In the genomic region with DNA sequence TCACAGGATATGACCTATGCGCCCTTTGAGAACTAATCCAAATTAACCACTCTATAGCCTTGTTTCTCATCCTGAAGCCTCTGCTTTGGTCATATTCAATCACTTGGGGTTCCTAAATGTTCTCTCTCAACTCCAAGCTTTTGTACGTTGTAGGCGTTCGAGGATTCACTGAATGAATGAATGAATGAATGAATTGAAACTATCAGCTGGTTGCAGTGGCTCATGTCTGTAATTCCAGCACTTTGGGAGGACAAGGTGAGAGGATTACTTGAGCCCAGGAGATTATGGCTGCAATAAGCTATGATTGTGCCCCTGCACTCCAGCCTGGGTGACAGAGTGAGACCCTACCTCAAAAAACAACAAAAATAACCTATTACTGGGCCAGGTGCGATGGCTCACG, we compare ENCODE assay signal across 19 cellular contexts. TPM values are rescaled to one million over a fixed set of nuclear protein-coding genes. Genes with fewer than 3 reads are reported as not detected.
A peak's percentile ranks its signal among the peaks of the same experiment; 100 is the strongest.
DNase-seq lines count a peak whose midpoint lies in the region; ATAC-seq, FAIRE-seq and TF ChIP-seq lines count a peak whose summit lies in the region.
"Had no signal": no experiment of that assay in that cellular context is flagged by ENCODE, and none has a peak within 500 bp of the region (broad histone marks: within the 10 kb centered on the region; RNA-seq: fewer than 3 reads in every experiment).

No MANE protein-coding gene starts in this region.

- TF ChIP-seq EP300 in GM12878 (IDR thresholded peaks at IDR 0.05; ENCODE audit: borderline replicate concordance in 1 of 2, control insufficient read depth in 1 of 2, low read depth in 2 of 2, low read length in 2 of 2): no peak

- H3K27ac ChIP-seq in GM12878 (ENCODE audit: control insufficient read depth, insufficient read depth): no peak overlapping the region
- H3K27ac ChIP-seq: GM23248 had no signal

- peak overlapping the region; percentile 93 for H3K27ac Mint-ChIP-seq in T-helper 2 cell treated with Interferon-gamma antibody and Interleukin-4, amounts not matched to agents 5 μg/mL and 100 μg/mL, for 36 hours
- H3K27ac Mint-ChIP-seq in natural killer cell treated with Interleukin-12 subunit alpha and Interleukin-12 subunit beta and Interleukin-15 and Interleukin-18, amount 100 ng/mL, for 72 hours: peak overlapping the region; percentile 34 to 86
- H3K27ac Mint-ChIP-seq in natural killer cell: no peak overlapping the region
- H3K27ac Mint-ChIP-seq in stimulated activated memory B cell treated with anti-CD40 and anti-IgM and Interleukin-4, amounts not matched to agents 10 μg/mL and 1 μg/mL and 100 μg/mL, for 72 hours: peak overlapping the region; percentile 10

- BruUV-seq in GM12878 (replicated peaks; lab: Mats Ljungman, UMichigan): no TSS peak

- intact Hi-C loops in natural killer cell (cut with micrococcal nuclease): no loop called here
- intact Hi-C loops in GM12878 (cut with micrococcal nuclease; ENCODE audit: unreplicated experiment): no loop called here

- no peaks in the 10 kb centered on the region for H3K36me3 ChIP-seq in GM12878 (ENCODE audit: control insufficient read depth in 2 of 2, insufficient read depth in 2 of 2, low read length in 1 of 2)

- H3K27me3 Mint-ChIP-seq in T-helper 2 cell treated with Interferon-gamma antibody and Interleukin-4, amounts not matched to agents 5 μg/mL and 100 μg/mL, for 36 hours (ENCODE audit: low read depth): no peaks in the 10 kb centered on the region
- no peaks in the 10 kb centered on the region for H3K27me3 Mint-ChIP-seq in natural killer cell treated with Interleukin-12 subunit alpha and Interleukin-12 subunit beta and Interleukin-15 and Interleukin-18, amount 100 ng/mL, for 72 hours
- H3K27me3 Mint-ChIP-seq in natural killer cell (ENCODE audit: low read depth in 2 of 2): no peaks in the 10 kb centered on the region
- no peaks in the 10 kb centered on the region for H3K27me3 Mint-ChIP-seq in stimulated activated memory B cell treated with anti-CD40 and anti-IgM and Interleukin-4, amounts not matched to agents 10 μg/mL and 1 μg/mL and 100 μg/mL, for 72 hours
- H3K27me3 Mint-ChIP-seq: CD4-positive, alpha-beta memory T cell had no signal

- H3K27me3 ChIP-seq in GM12878 (replicated peaks in 1 of 2; ENCODE audit: control insufficient read depth in 2 of 2, insufficient read depth in 2 of 2, low read length in 1 of 2): no peaks in the 10 kb centered on the region

- no peaks in the 10 kb centered on the region for H4K20me1 ChIP-seq in GM12878 (ENCODE audit: control insufficient read depth, insufficient read depth)

- RAD21 ChIA-PET in GM12878 (lab: Charles Lee; ENCODE audit: unreplicated experiment): interaction anchor here (0.7 to 2.4 kb wide), 7 partner anchors 8 to 227 kb away, joined by 3 to 15 read pairs (median 4); partner anchors contain the start of gene MIF4GD

- CTCF ChIA-PET in GM12878 (lab: Yijun Ruan, JAX): interaction anchor here (0.6 to 5.9 kb wide), 10 partner anchors 14 to 233 kb away, joined by 3 to 58 read pairs (median 4); partner anchors contain the start of gene NT5C

- ATAC-seq in natural killer cell treated with Interleukin-12 subunit alpha and Interleukin-12 subunit beta and Interleukin-15 and Interleukin-18, amount 100 ng/mL, for 72 hours: no peak
- ATAC-seq in natural killer cell (no peak), GM12878 (no peak)
- ATAC-seq in stimulated activated memory B cell treated with anti-CD40 and anti-IgM and Interleukin-4, amounts not matched to agents 10 μg/mL and 1 μg/mL and 100 μg/mL, for 72 hours: no peak

- H3K4me3 Mint-ChIP-seq in T-helper 2 cell treated with Interferon-gamma antibody and Interleukin-4, amounts not matched to agents 5 μg/mL and 100 μg/mL, for 36 hours: no peak overlapping the region
- H3K4me3 Mint-ChIP-seq in natural killer cell treated with Interleukin-12 subunit alpha and Interleukin-12 subunit beta and Interleukin-15 and Interleukin-18, amount 100 ng/mL, for 72 hours: no peak overlapping the region
- H3K4me3 Mint-ChIP-seq in natural killer cell: no peak overlapping the region
- H3K4me3 Mint-ChIP-seq in stimulated activated memory B cell treated with anti-CD40 and anti-IgM and Interleukin-4, amounts not matched to agents 10 μg/mL and 1 μg/mL and 100 μg/mL, for 72 hours: no peak overlapping the region

- no peak overlapping the region for H2AFZ ChIP-seq in GM12878 (ENCODE audit: control insufficient read depth, low read depth, low read length)

- H3K4me2 ChIP-seq in GM12878 (ENCODE audit: control insufficient read depth, insufficient read depth): no peak overlapping the region

- SMC1A ChIA-PET in GM12878 (lab: Charles Lee; ENCODE audit: uncharacterized antibody, unreplicated experiment): interaction anchor here (1.0 to 1.8 kb wide), 4 partner anchors 12 to 177 kb away, joined by 3 to 11 read pairs (median 3); no protein-coding TSS in a partner anchor

- TF ChIP-seq CTCF in natural killer cell (IDR thresholded peaks at IDR 0.05) (no peak), GM12878 (IDR thresholded peaks at IDR 0.05 in 2 of 3, conservative IDR thresholded peaks at IDR 0.05 in 1 of 3; ENCODE audit: control insufficient read depth in 2 of 3, extremely low read depth in 1 of 3, insufficient read depth in 1 of 3, low read depth in 3 of 3, low read length in 3 of 3) (no peak)

- no peak for TF ChIP-seq POLR2A in GM12878 (IDR thresholded peaks at IDR 0.05; ENCODE audit: low read depth, low read length)

- no peak for FAIRE-seq in GM12878 (lab: Jason Lieb, UNC)
- FAIRE-seq: A549, GM19239, RCC 7860 had no signal

- DNase-seq in T-helper 2 cell treated with Interferon-gamma antibody and Interleukin-4, amounts not matched to agents 5 μg/mL and 100 μg/mL, for 36 hours (ENCODE audit: low spot score): no peak
- DNase-seq in T-helper 2 cell: no peak
- DNase-seq in natural killer cell treated with Interleukin-12 subunit alpha and Interleukin-12 subunit beta and Interleukin-15 and Interleukin-18, amount 100 ng/mL, for 72 hours (ENCODE audit: low spot score): no peak
- no peak for DNase-seq in natural killer cell
- no peak for DNase-seq in GM12878 (ENCODE audit: low read depth, low spot score)
- no peak for DNase-seq in NCI-H748 (lab: John Stamatoyannopoulos, UW; ENCODE audit: unreplicated experiment)
- DNase-seq in 8988T: no peak
- DNase-seq: Calu3, NCI-H1092 treated with DMSO at 0.1 percent for 48 hours, NCI-H2171, NCI-H446, NCI-H526 treated with DMSO at 0.1 percent for 48 hours, Right ventricle myocardium superior had no signal

- in situ Hi-C loops in GM12878 (cut with MboI): no loop called here

- H3K4me3 ChIP-seq in GM12878: no peak overlapping the region
- H3K4me3 ChIP-seq: A549, GM23248 had no signal

- no peak overlapping the region for H3K9ac ChIP-seq in GM12878 (ENCODE audit: control insufficient read depth, insufficient read depth, low read length)
- H3K9ac ChIP-seq: GM23248 had no signal

- H3K9me3 Mint-ChIP-seq in T-helper 2 cell treated with Interferon-gamma antibody and Interleukin-4, amounts not matched to agents 5 μg/mL and 100 μg/mL, for 36 hours: no peaks in the 10 kb centered on the region
- H3K9me3 Mint-ChIP-seq in natural killer cell treated with Interleukin-12 subunit alpha and Interleukin-12 subunit beta and Interleukin-15 and Interleukin-18, amount 100 ng/mL, for 72 hours: no peaks in the 10 kb centered on the region
- H3K9me3 Mint-ChIP-seq in natural killer cell: no peaks in the 10 kb centered on the region
- H3K9me3 Mint-ChIP-seq in stimulated activated memory B cell treated with anti-CD40 and anti-IgM and Interleukin-4, amounts not matched to agents 10 μg/mL and 1 μg/mL and 100 μg/mL, for 72 hours: no peaks in the 10 kb centered on the region
- H3K9me3 Mint-ChIP-seq: CD4-positive, alpha-beta memory T cell had no signal

- H3K79me2 ChIP-seq in GM12878 (ENCODE audit: control insufficient read depth, insufficient read depth, low read length): no peaks in the 10 kb centered on the region

- H3K4me1 Mint-ChIP-seq in T-helper 2 cell treated with Interferon-gamma antibody and Interleukin-4, amounts not matched to agents 5 μg/mL and 100 μg/mL, for 36 hours (ENCODE audit: low read depth): peaks cover 21% of the 10 kb centered on the region
- H3K4me1 Mint-ChIP-seq in natural killer cell treated with Interleukin-12 subunit alpha and Interleukin-12 subunit beta and Interleukin-15 and Interleukin-18, amount 100 ng/mL, for 72 hours (ENCODE audit: low read depth in 2 of 2): peaks cover 17 to 19% of the 10 kb centered on the region in 2 donors
- peaks cover 10 to 12% of the 10 kb centered on the region in 2 donors for H3K4me1 Mint-ChIP-seq in natural killer cell
- peaks cover 18% of the 10 kb centered on the region for H3K4me1 Mint-ChIP-seq in stimulated activated memory B cell treated with anti-CD40 and anti-IgM and Interleukin-4, amounts not matched to agents 10 μg/mL and 1 μg/mL and 100 μg/mL, for 72 hours

- WGBS in GM12878 (ENCODE audit: insufficient coverage, insufficient replicate concordance, low lambda C conversion rate, missing lambda C conversion rate): 97% methylated on average over 6 of the region's 6 CpGs

- no peak for TF ChIP-seq RAD21 in GM12878 (IDR thresholded peaks at IDR 0.05; ENCODE audit: insufficient read depth, low read depth, low read length)

- POLR2A ChIA-PET in GM12878 (lab: Charles Lee): interaction anchor here (1.0 to 1.5 kb wide), 2 partner anchors 57 to 87 kb away, joined by 3 to 4 read pairs; partner anchors contain the start of gene NT5C

- peaks cover 5% of the 10 kb centered on the region for H3K36me3 Mint-ChIP-seq in T-helper 2 cell treated with Interferon-gamma antibody and Interleukin-4, amounts not matched to agents 5 μg/mL and 100 μg/mL, for 36 hours (ENCODE audit: low read depth)
- no peaks in the 10 kb centered on the region for H3K36me3 Mint-ChIP-seq in natural killer cell treated with Interleukin-12 subunit alpha and Interleukin-12 subunit beta and Interleukin-15 and Interleukin-18, amount 100 ng/mL, for 72 hours
- no peaks in the 10 kb centered on the region for H3K36me3 Mint-ChIP-seq in natural killer cell
- H3K36me3 Mint-ChIP-seq in stimulated activated memory B cell treated with anti-CD40 and anti-IgM and Interleukin-4, amounts not matched to agents 10 μg/mL and 1 μg/mL and 100 μg/mL, for 72 hours: no peaks in the 10 kb centered on the region

- no peaks in the 10 kb centered on the region for H3K9me3 ChIP-seq in GM12878 (replicated peaks; ENCODE audit: control insufficient read depth, insufficient read depth, low read length)
- H3K9me3 ChIP-seq: A549 had no signal

- peaks cover 6% of the 10 kb centered on the region; the same call in 1 of the 2 replicates for H3K4me1 ChIP-seq in GM12878 (ENCODE audit: control insufficient read depth, insufficient read depth, low read length)

RNA-seq across cellular contexts. Expression of gene SUMO2, which starts 5.9 kb away (rescaled TPM):
- total RNA-seq in natural killer cell treated with Interleukin-12 subunit alpha and Interleukin-12 subunit beta and Interleukin-15 and Interleukin-18, amount 100 ng/mL, for 72 hours: 100 to 1,000 TPM; 332 to 497 TPM
- total RNA-seq in natural killer cell: 100 to 1,000 TPM; 240 to 294 (median 250) TPM
- total RNA-seq in GM12878 (2013; cell fraction: nucleolus; rRNA removed): 19.8 and 21.3 TPM in 2 replicates
- total RNA-seq in GM12878 (2014; rRNA removed): 163 and 207 TPM in 2 replicates
- total RNA-seq in GM12878 (2014; rRNA removed; fragmentation: Illumina TruSeq; extraction: Trizol): 312 and 322 TPM in 2 replicates
- 506 and 514 TPM in 2 replicates for total RNA-seq in GM12878 (2021)
- 65.4 TPM for polyA plus RNA-seq in GM12878 (2011; ENCODE audit: low read depth)
- 603 and 801 TPM in 2 replicates for polyA plus RNA-seq in GM12878 (2011; rRNA removed)
- 90.6 and 121 TPM in 2 replicates for polyA plus RNA-seq in GM12878 (2011; cell fraction: cytosol; rRNA removed)
- 80.5 and 124 TPM in 2 replicates for polyA plus RNA-seq in GM12878 (2011; cell fraction: nucleus; rRNA removed)
- polyA plus RNA-seq in GM12878 (2012): 224 and 225 TPM in 2 replicates
- polyA plus RNA-seq in GM12878 (2014; fragmentation: Illumina TruSeq; extraction: Trizol): 265 and 335 TPM in 2 replicates
- 100 to 1,000 TPM; 709 to 767 TPM for polyA plus RNA-seq in GM12878 (2014; fragmentation: Nextera tagmentation; extraction: Ambion mirVana)
- polyA plus RNA-seq in GM12878 (2014; rRNA removed): 232 and 249 TPM in 2 replicates
- 100 to 1,000 TPM; 755 to 803 TPM for polyA plus RNA-seq in GM12878 (2016; fragmentation: Nextera tagmentation; extraction: Ambion mirVana)
- polyA minus RNA-seq in GM12878 (2011; rRNA and poly(A)+ RNA removed): 63.9 and 102 TPM in 2 replicates
- 148 and 173 TPM in 2 replicates for polyA minus RNA-seq in GM12878 (2011; cell fraction: cytosol; rRNA and poly(A)+ RNA removed)
- 13.5 and 14.2 TPM in 2 replicates for polyA minus RNA-seq in GM12878 (2011; cell fraction: nucleus; rRNA and poly(A)+ RNA removed)

RNA-seq across cellular contexts. Expression of gene NUP85, which starts 16.9 kb away (rescaled TPM):
- 100 to 1,000 TPM in 1 of 2 donors, 10 to 100 TPM in 1; 94.1 to 202 TPM for total RNA-seq in natural killer cell treated with Interleukin-12 subunit alpha and Interleukin-12 subunit beta and Interleukin-15 and Interleukin-18, amount 100 ng/mL, for 72 hours
- 10 to 100 TPM; 71.1 to 78.1 (median 77.0) TPM for total RNA-seq in natural killer cell
- total RNA-seq in GM12878 (2013; cell fraction: nucleolus; rRNA removed): 89.4 and 98.6 TPM in 2 replicates
- total RNA-seq in GM12878 (2014; rRNA removed): 47.1 and 57.8 TPM in 2 replicates
- total RNA-seq in GM12878 (2014; rRNA removed; fragmentation: Illumina TruSeq; extraction: Trizol): 52.9 and 54.0 TPM in 2 replicates
- total RNA-seq in GM12878 (2021): 82.5 and 97.9 TPM in 2 replicates
- polyA plus RNA-seq in GM12878 (2011; ENCODE audit: low read depth): 58.6 TPM
- 80.8 and 92.9 TPM in 2 replicates for polyA plus RNA-seq in GM12878 (2011; rRNA removed)
- polyA plus RNA-seq in GM12878 (2011; cell fraction: cytosol; rRNA removed): 112 and 130 TPM in 2 replicates
- polyA plus RNA-seq in GM12878 (2011; cell fraction: nucleus; rRNA removed): 362 and 389 TPM in 2 replicates
- 37.7 and 46.3 TPM in 2 replicates for polyA plus RNA-seq in GM12878 (2012)
- 59.6 and 65.9 TPM in 2 replicates for polyA plus RNA-seq in GM12878 (2014; fragmentation: Illumina TruSeq; extraction: Trizol)
- 100 to 1,000 TPM; 127 to 135 TPM for polyA plus RNA-seq in GM12878 (2014; fragmentation: Nextera tagmentation; extraction: Ambion mirVana)
- 83.2 and 87.8 TPM in 2 replicates for polyA plus RNA-seq in GM12878 (2014; rRNA removed)
- 100 to 1,000 TPM; 103 to 104 TPM for polyA plus RNA-seq in GM12878 (2016; fragmentation: Nextera tagmentation; extraction: Ambion mirVana)
- polyA minus RNA-seq in GM12878 (2011; rRNA and poly(A)+ RNA removed): 80.2 and 80.8 TPM in 2 replicates
- polyA minus RNA-seq in GM12878 (2011; cell fraction: cytosol; rRNA and poly(A)+ RNA removed): 24.1 and 34.9 TPM in 2 replicates
- 54.2 and 98.1 TPM in 2 replicates for polyA minus RNA-seq in GM12878 (2011; cell fraction: nucleus; rRNA and poly(A)+ RNA removed)

RNA-seq across cellular contexts. Expression of gene JPT1, which starts 34.3 kb away (rescaled TPM):
- 100 to 1,000 TPM; 219 to 351 TPM for total RNA-seq in natural killer cell treated with Interleukin-12 subunit alpha and Interleukin-12 subunit beta and Interleukin-15 and Interleukin-18, amount 100 ng/mL, for 72 hours
- total RNA-seq in natural killer cell: 10 to 100 TPM; 45.0 to 54.8 (median 50.5) TPM
- 43.4 and 56.9 TPM in 2 replicates for total RNA-seq in GM12878 (2013; cell fraction: nucleolus; rRNA removed)
- total RNA-seq in GM12878 (2014; rRNA removed): 150 and 158 TPM in 2 replicates
- total RNA-seq in GM12878 (2014; rRNA removed; fragmentation: Illumina TruSeq; extraction: Trizol): 324 and 357 TPM in 2 replicates
- total RNA-seq in GM12878 (2021): 316 and 327 TPM in 2 replicates
- polyA plus RNA-seq in GM12878 (2011; ENCODE audit: low read depth): 208 TPM
- 79.7 and 112 TPM in 2 replicates for polyA plus RNA-seq in GM12878 (2011; rRNA removed)
- 288 and 290 TPM in 2 replicates for polyA plus RNA-seq in GM12878 (2011; cell fraction: cytosol; rRNA removed)
- polyA plus RNA-seq in GM12878 (2011; cell fraction: nucleus; rRNA removed): 199 and 203 TPM in 2 replicates
- polyA plus RNA-seq in GM12878 (2012): 277 and 284 TPM in 2 replicates
- 101 and 318 TPM in 2 replicates for polyA plus RNA-seq in GM12878 (2014; fragmentation: Illumina TruSeq; extraction: Trizol)
- 100 to 1,000 TPM in 1 of 2 experiments, 10 to 100 TPM in 1; 95.9 to 140 TPM for polyA plus RNA-seq in GM12878 (2014; fragmentation: Nextera tagmentation; extraction: Ambion mirVana)
- 339 and 341 TPM in 2 replicates for polyA plus RNA-seq in GM12878 (2014; rRNA removed)
- polyA plus RNA-seq in GM12878 (2016; fragmentation: Nextera tagmentation; extraction: Ambion mirVana): 100 to 1,000 TPM; 648 to 651 TPM
- 39.5 and 98.5 TPM in 2 replicates for polyA minus RNA-seq in GM12878 (2011; rRNA and poly(A)+ RNA removed)
- polyA minus RNA-seq in GM12878 (2011; cell fraction: cytosol; rRNA and poly(A)+ RNA removed): 111 and 140 TPM in 2 replicates
- polyA minus RNA-seq in GM12878 (2011; cell fraction: nucleus; rRNA and poly(A)+ RNA removed): 46.9 and 65.1 TPM in 2 replicates

RNA-seq across cellular contexts. Expression of gene NT5C, which starts 57.1 kb away (rescaled TPM):
- total RNA-seq in natural killer cell treated with Interleukin-12 subunit alpha and Interleukin-12 subunit beta and Interleukin-15 and Interleukin-18, amount 100 ng/mL, for 72 hours: 10 to 100 TPM; 76.9 to 87.9 TPM
- total RNA-seq in natural killer cell: 10 to 100 TPM; 58.1 to 67.4 (median 61.2) TPM
- total RNA-seq in GM12878 (2013; cell fraction: nucleolus; rRNA removed): 22.0 and 36.6 TPM in 2 replicates
- total RNA-seq in GM12878 (2014; rRNA removed): 115 and 144 TPM in 2 replicates
- total RNA-seq in GM12878 (2014; rRNA removed; fragmentation: Illumina TruSeq; extraction: Trizol): 41.6 and 43.7 TPM in 2 replicates
- 86.3 and 88.5 TPM in 2 replicates for total RNA-seq in GM12878 (2021)
- polyA plus RNA-seq in GM12878 (2011; ENCODE audit: low read depth): 15.1 TPM
- polyA plus RNA-seq in GM12878 (2011; rRNA removed): 17.4 and 40.2 TPM in 2 replicates
- polyA plus RNA-seq in GM12878 (2011; cell fraction: cytosol; rRNA removed): 45.1 and 76.6 TPM in 2 replicates
- polyA plus RNA-seq in GM12878 (2011; cell fraction: nucleus; rRNA removed): 82.6 and 87.6 TPM in 2 replicates
- 49.7 and 55.2 TPM in 2 replicates for polyA plus RNA-seq in GM12878 (2012)
- polyA plus RNA-seq in GM12878 (2014; fragmentation: Illumina TruSeq; extraction: Trizol): 10.4 and 24.2 TPM in 2 replicates
- 1 to 10 TPM; 3.7 to 9.8 TPM for polyA plus RNA-seq in GM12878 (2014; fragmentation: Nextera tagmentation; extraction: Ambion mirVana)
- 158 and 188 TPM in 2 replicates for polyA plus RNA-seq in GM12878 (2014; rRNA removed)
- 100 to 1,000 TPM; 116 to 129 TPM for polyA plus RNA-seq in GM12878 (2016; fragmentation: Nextera tagmentation; extraction: Ambion mirVana)
- polyA minus RNA-seq in GM12878 (2011; rRNA and poly(A)+ RNA removed): 10.6 and 15.4 TPM in 2 replicates
- 7.4 and 11.4 TPM in 2 replicates for polyA minus RNA-seq in GM12878 (2011; cell fraction: cytosol; rRNA and poly(A)+ RNA removed)
- 20.4 and 32.2 TPM in 2 replicates for polyA minus RNA-seq in GM12878 (2011; cell fraction: nucleus; rRNA and poly(A)+ RNA removed)

Comparison
In these comparisons a context has a peak if more than half of its experiments do, and no peak if none do; other contexts are left out.
1. H3K27ac Mint-ChIP-seq: peak in T-helper 2 cell treated with Interferon-gamma antibody and Interleukin-4, amounts not matched to agents 5 μg/mL and 100 μg/mL, for 36 hours (single experiment), natural killer cell treated with Interleukin-12 subunit alpha and Interleukin-12 subunit beta and Interleukin-15 and Interleukin-18, amount 100 ng/mL, for 72 hours (2 of 2) and stimulated activated memory B cell treated with anti-CD40 and anti-IgM and Interleukin-4, amounts not matched to agents 10 μg/mL and 1 μg/mL and 100 μg/mL, for 72 hours (single experiment); none in natural killer cell (0 of 2).